8 cellular contexts compared by ENCODE assay signal in the genomic region with DNA sequence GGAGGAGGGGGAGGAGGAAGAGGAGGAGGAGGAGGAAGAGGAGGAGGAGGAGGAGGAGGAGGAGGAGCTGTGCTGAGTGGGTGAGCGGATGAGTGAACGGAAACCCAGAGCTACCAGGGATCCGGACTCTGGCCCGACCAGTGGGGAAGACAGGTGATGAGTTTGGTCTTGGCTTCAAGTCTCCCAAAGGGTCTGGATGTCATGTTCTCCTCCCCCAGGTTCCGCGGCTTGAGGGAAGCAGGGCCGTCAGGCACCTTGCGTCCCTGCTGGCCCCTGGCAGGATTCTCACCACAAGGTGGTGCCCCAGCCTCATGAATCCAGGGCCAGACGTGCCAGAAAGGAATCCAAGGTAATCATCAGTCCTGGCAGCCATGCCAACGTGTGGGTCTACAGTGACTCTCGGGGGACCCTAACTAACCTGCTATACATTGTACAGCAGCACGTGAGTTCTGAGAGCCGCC. TPM values are rescaled to one million over a fixed set of nuclear protein-coding genes. Genes with fewer than 3 reads are reported as not detected.
DNase-seq lines count a peak whose midpoint lies in the region; ATAC-seq, FAIRE-seq and TF ChIP-seq lines count a peak whose summit lies in the region.

No MANE protein-coding gene starts in this region.

- no peak for TF ChIP-seq EP300 in H1 (IDR thresholded peaks at IDR 0.05; ENCODE audit: borderline replicate concordance in 1 of 2, low read depth in 2 of 2, low read length in 2 of 2)

- H4K5ac ChIP-seq in H1 (ENCODE audit: insufficient read length, low read depth, low read length): no peak overlapping the region

- no peaks in the 10 kb centered on the region for H3K9me3 Mint-ChIP-seq in memory B cell
- no peaks in the 10 kb centered on the region for H3K9me3 Mint-ChIP-seq in stimulated activated naive CD8-positive, alpha-beta T cell treated with anti-CD3 and anti-CD28 coated beads, Interleukin-15, amount 100 ng/mL, for 72 hours

- no peaks in the 10 kb centered on the region for H4K20me1 ChIP-seq in H1 (replicated peaks in 1 of 2; ENCODE audit: control insufficient read depth in 1 of 2, insufficient read depth in 2 of 2, low read length in 2 of 2)

- peak; percentile 99 to 100 for TF ChIP-seq RAD21 in H1 (IDR thresholded peaks at IDR 0.05 in 1 of 2, conservative IDR thresholded peaks at IDR 0.05 in 1 of 2; ENCODE audit: low read depth in 2 of 2, low read length in 2 of 2)

- WGBS in H1 (ENCODE audit: extremely low coverage in 1 of 2, insufficient coverage in 1 of 2, insufficient read length in 1 of 2, insufficient replicate concordance in 2 of 2, low coverage in 1 of 2, low lambda C conversion rate in 2 of 2, missing lambda C conversion rate in 1 of 2), 2 experiments: 24% methylated on average over 9 of the region's 13 CpGs; no CpG with 5 or more reads in 1 of the 2 experiments

- POLR2A ChIA-PET in HEK293T (lab: Yijun Ruan, JAX): no interaction called here
- POLR2A ChIA-PET in H1 (lab: Charles Lee; ENCODE audit: partially characterized antibody): no interaction called here

- H3K27ac Mint-ChIP-seq in memory B cell: no peak overlapping the region
- H3K27ac Mint-ChIP-seq in stimulated activated naive CD8-positive, alpha-beta T cell treated with anti-CD3 and anti-CD28 coated beads, Interleukin-15, amount 100 ng/mL, for 72 hours: no peak overlapping the region

- H3K4me1 ChIP-seq in H1 (replicated peaks in 1 of 4; ENCODE audit: control insufficient read depth in 3 of 4, insufficient read depth in 4 of 4, low read length in 3 of 4): peaks cover 0 to 3% (median 0%) of the 10 kb centered on the region in 4 experiments; a peak in 2 of 7 replicates

- no peak overlapping the region for H3K4me3 ChIP-seq in H1 (ENCODE audit: extremely low read depth in 1 of 4, insufficient read depth in 2 of 4, low read depth in 3 of 4, low read length in 4 of 4)

- no peaks in the 10 kb centered on the region for H3K27me3 ChIP-seq in H1 (replicated peaks in 1 of 4; ENCODE audit: control insufficient read depth in 3 of 4, extremely low read depth in 1 of 4, insufficient read depth in 3 of 4, low read length in 3 of 4)

- H3K27me3 Mint-ChIP-seq in memory B cell: no peaks in the 10 kb centered on the region
- no peaks in the 10 kb centered on the region for H3K27me3 Mint-ChIP-seq in stimulated activated naive CD8-positive, alpha-beta T cell treated with anti-CD3 and anti-CD28 coated beads, Interleukin-15, amount 100 ng/mL, for 72 hours

- no peak overlapping the region; the same call in 1 of the 2 replicates for H4K8ac ChIP-seq in H1 (ENCODE audit: extremely low read depth, insufficient read depth, low read length)

- no peak overlapping the region for H3K4ac ChIP-seq in H1 (replicated peaks; ENCODE audit: insufficient read length, low read depth, low read length)

- no peak for TF ChIP-seq POLR2A in H1 (IDR thresholded peaks at IDR 0.05; ENCODE audit: control extremely low read depth in 1 of 2, low read depth in 2 of 2, low read length in 2 of 2)

- peaks cover 3% of the 10 kb centered on the region for H3K4me1 Mint-ChIP-seq in memory B cell
- no peaks in the 10 kb centered on the region for H3K4me1 Mint-ChIP-seq in stimulated activated naive CD8-positive, alpha-beta T cell treated with anti-CD3 and anti-CD28 coated beads, Interleukin-15, amount 100 ng/mL, for 72 hours

- peaks cover 3% of the 10 kb centered on the region for H3K36me3 Mint-ChIP-seq in memory B cell

- no peak overlapping the region for H3K23ac ChIP-seq in H1 (ENCODE audit: insufficient read length)

- H3K36me3 ChIP-seq in H1 (ENCODE audit: control insufficient read depth in 2 of 4, insufficient read depth in 4 of 4, low read length in 3 of 4): no peaks in the 10 kb centered on the region

- H3K79me1 ChIP-seq in H1 (ENCODE audit: low read depth, low read length): no peaks in the 10 kb centered on the region

- H4K91ac ChIP-seq in H1 (replicated peaks; ENCODE audit: insufficient read length, low read length): no peak overlapping the region

- H3K27ac ChIP-seq in H1 (ENCODE audit: low read depth, low read length): no peak overlapping the region

- no peak overlapping the region for H2BK120ac ChIP-seq in H1 (replicated peaks; ENCODE audit: low read depth, low read length)

- no peaks in the 10 kb centered on the region for H3K79me2 ChIP-seq in H1 (ENCODE audit: control insufficient read depth in 1 of 2, insufficient read depth in 2 of 2, low read length in 2 of 2)

- CTCF ChIA-PET in HEK293T (lab: Yijun Ruan, JAX) (interaction anchor here (0.6 to 1.0 kb wide), 2 partner anchors 86 to 131 kb away, joined by 3 to 5 read pairs; no protein-coding TSS in a partner anchor), H1 (lab: Charles Lee; ENCODE audit: partially characterized antibody) (interaction anchor here (0.7 to 27.6 kb wide), 14 partner anchors 9 to 287 kb away, joined by 3 to 404 read pairs (median 5); a partner anchor contains a TSS)

- no peak overlapping the region for H2BK20ac ChIP-seq in H1 (ENCODE audit: low read length)

- no peak overlapping the region for H2AFZ ChIP-seq in H1 (ENCODE audit: low read length)

- DNase-seq in COLO829 (ENCODE audit: low spot score): peak; percentile 49
- peak; percentile 71 for DNase-seq in HEK293T (ENCODE audit: extremely low spot score)
- peak; percentile 44 for DNase-seq in NCI-H345 treated with DMSO at 0.1 percent for 48 hours (lab: John Stamatoyannopoulos, UW; ENCODE audit: unreplicated experiment)
- DNase-seq in activated CD4-positive, alpha-beta T cell treated with anti-CD3 and anti-CD28 coated beads, Interleukin-2, amount 50 U/mL, for 48 hours: peak; percentile 68 to 76
- DNase-seq in H1 (ENCODE audit: low read depth in 1 of 2, low spot score in 2 of 2): peak; percentile 67 to 87
- DNase-seq in memory B cell (ENCODE audit: low spot score in 2 of 2): peak; percentile 65 to 69
- peak; percentile 19 to 21 for DNase-seq in stimulated activated naive CD8-positive, alpha-beta T cell treated with anti-CD3 and anti-CD28 coated beads, Interleukin-15, amount 100 ng/mL, for 72 hours

- H3K4me3 Mint-ChIP-seq in memory B cell: no peak overlapping the region
- no peak overlapping the region for H3K4me3 Mint-ChIP-seq in stimulated activated naive CD8-positive, alpha-beta T cell treated with anti-CD3 and anti-CD28 coated beads, Interleukin-15, amount 100 ng/mL, for 72 hours

- no peak overlapping the region for H2AK5ac ChIP-seq in H1 (ENCODE audit: low read depth, low read length)

- H3K9me3 ChIP-seq in H1 (ENCODE audit: insufficient read depth in 2 of 2, low read depth in 1 of 2, low read length in 1 of 2): no peaks in the 10 kb centered on the region

- no peak overlapping the region for H3K14ac ChIP-seq in H1 (ENCODE audit: insufficient read length)

- H3K23me2 ChIP-seq in H1 (ENCODE audit: low read depth, low read length): no peaks in the 10 kb centered on the region

- ATAC-seq in memory B cell (ENCODE audit: low read depth) (peak; percentile 86), HG02678 (IDR thresholded peaks at IDR 0.05; ENCODE audit: unreplicated experiment) (no peak)
- peak; percentile 61 for ATAC-seq in stimulated activated naive CD8-positive, alpha-beta T cell treated with anti-CD3 and anti-CD28 coated beads, Interleukin-15, amount 100 ng/mL, for 72 hours

- no peak overlapping the region for H2BK12ac ChIP-seq in H1 (ENCODE audit: low read depth, low read length)

- no peak overlapping the region for H2BK15ac ChIP-seq in H1 (ENCODE audit: low read length)

- TF ChIP-seq CTCF in H1 (IDR thresholded peaks at IDR 0.05; ENCODE audit: control extremely low read depth in 1 of 3, insufficient read depth in 1 of 3, low read depth in 1 of 3, low read length in 3 of 3): peak; percentile 94 to 96 (median 95)

- H3K4me2 ChIP-seq in H1 (ENCODE audit: insufficient read depth in 1 of 2, low read depth in 2 of 2, low read length in 2 of 2): peak overlapping the region in 1 of 2 experiments; percentile 54; a peak in 2 of 4 replicates

- H2BK5ac ChIP-seq in H1 (ENCODE audit: low read depth, low read length): no peak overlapping the region

- H3K18ac ChIP-seq in H1 (ENCODE audit: extremely low read depth, low read length): no peak overlapping the region

- H3K9ac ChIP-seq in H1 (replicated peaks in 1 of 4; ENCODE audit: extremely low read depth in 1 of 4, low read depth in 3 of 4, low read length in 3 of 4): no peak overlapping the region

- H3K56ac ChIP-seq in H1 (replicated peaks; ENCODE audit: insufficient read length, low read depth, low read length): no peak overlapping the region

- peak; percentile 82 for FAIRE-seq in H1 (lab: Jason Lieb, UNC)

TF ChIP-seq in HEK293T, 16 proteins besides CTCF, POLR2A, EP300 and RAD21:
- TF ChIP-seq NFRKB (IDR thresholded peaks at IDR 0.05): no peak
- no peak for TF ChIP-seq FOXM1 (IDR thresholded peaks at IDR 0.05; ENCODE audit: borderline replicate concordance)
- peak; percentile 57; the same call in 1 of the 2 replicates for TF ChIP-seq ARNT (IDR thresholded peaks at IDR 0.05)
TF ChIP-seq in HEK293T: peak in this region for 1.

TF ChIP-seq in H1, 55 proteins besides CTCF, POLR2A, EP300 and RAD21 (continues in another document):
- TF ChIP-seq RBBP5 (IDR thresholded peaks at IDR 0.05; ENCODE audit: borderline replicate concordance, low read depth, low read length) (no peak), RNF2 (IDR thresholded peaks at IDR 0.05; ENCODE audit: borderline replicate concordance, low read depth, low read length, missing control alignments, poor library complexity, severe bottlenecking) (no peak), BACH1 (IDR thresholded peaks at IDR 0.05; ENCODE audit: low read length) (no peak), JUN (IDR thresholded peaks at IDR 0.05; ENCODE audit: low read depth, low read length) (no peak), TAF1 (IDR thresholded peaks at IDR 0.05; ENCODE audit: low read depth, low read length) (no peak)

RNA-seq across cellular contexts. Expression of a gene that starts 13.5 kb away (rescaled TPM):
- total RNA-seq in H1 (2021; fragmentation: NEBNext Ultra II Directional; extraction: Animal tissue kit (Norgen Biotek cat#: 25700)): 8.4 and 8.9 TPM in 2 replicates
- 6.4 and 6.9 TPM in 2 replicates for polyA plus RNA-seq in H1 (2011; rRNA removed)
- polyA plus RNA-seq in H1 (2011; cell fraction: cytosol; rRNA removed): 6.9 TPM
- 8.7 TPM for polyA plus RNA-seq in H1 (2011; cell fraction: nucleus; rRNA removed)
- 6.1 to 7.6 TPM (median 6.4 TPM) in 4 replicates for polyA plus RNA-seq in H1 (2012, experiment 1 of 2)
- 1.9 TPM for polyA plus RNA-seq in H1 (2012, experiment 2 of 2)
- polyA plus RNA-seq in H1 (2013, experiment 1 of 2): 4.4 TPM
- 4.5 TPM for polyA plus RNA-seq in H1 (2013, experiment 2 of 2)
- 7.2 and 7.5 TPM in 2 replicates for polyA minus RNA-seq in H1 (2011; rRNA and poly(A)+ RNA removed)
- 4.3 TPM for polyA minus RNA-seq in H1 (2011; cell fraction: cytosol; rRNA and poly(A)+ RNA removed)
- 7.7 TPM for polyA minus RNA-seq in H1 (2011; cell fraction: nucleus; rRNA and poly(A)+ RNA removed)

RNA-seq across cellular contexts. Expression of a gene that starts 39.4 kb away (rescaled TPM):
- total RNA-seq in H1 (2021; fragmentation: NEBNext Ultra II Directional; extraction: Animal tissue kit (Norgen Biotek cat#: 25700)): 56.0 and 56.7 TPM in 2 replicates
- 85.2 and 129 TPM in 2 replicates for polyA plus RNA-seq in H1 (2011; rRNA removed)
- polyA plus RNA-seq in H1 (2011; cell fraction: cytosol; rRNA removed): 107 TPM
- 221 TPM for polyA plus RNA-seq in H1 (2011; cell fraction: nucleus; rRNA removed)
- 36.6 to 55.9 TPM (median 47.9 TPM) in 4 replicates for polyA plus RNA-seq in H1 (2012, experiment 1 of 2)
- 42.3 TPM for polyA plus RNA-seq in H1 (2012, experiment 2 of 2)
- 45.4 TPM for polyA plus RNA-seq in H1 (2013, experiment 1 of 2)
- 41.7 TPM for polyA plus RNA-seq in H1 (2013, experiment 2 of 2)
- 89.6 and 106 TPM in 2 replicates for polyA minus RNA-seq in H1 (2011; rRNA and poly(A)+ RNA removed)
- 58.5 TPM for polyA minus RNA-seq in H1 (2011; cell fraction: cytosol; rRNA and poly(A)+ RNA removed)
- polyA minus RNA-seq in H1 (2011; cell fraction: nucleus; rRNA and poly(A)+ RNA removed): 110 TPM

Comparison
In these comparisons a context has a peak if more than half of its experiments do, and no peak if none do; other contexts are left out.
1. DNase-seq: peak in every context shown above with its lines; median percentile 77 in H1; 72 in activated CD4-positive, alpha-beta T cell treated with anti-CD3 and anti-CD28 coated beads, Interleukin-2, amount 50 U/mL, for 48 hours; 71 in HEK293T; 67 in memory B cell; 49 in COLO829; 44 in NCI-H345 treated with DMSO at 0.1 percent for 48 hours; 20 in stimulated activated naive CD8-positive, alpha-beta T cell treated with anti-CD3 and anti-CD28 coated beads, Interleukin-15, amount 100 ng/mL, for 72 hours.